Comparison of ENCODE assay signal across 8 cellular contexts in genomic region chr17:56913867-56914640, GRCh38. TPM values are rescaled to one million over a fixed set of nuclear protein-coding genes. Genes with fewer than 3 reads are reported as not detected.
DNase-seq lines count a peak whose midpoint lies in the region; ATAC-seq and TF ChIP-seq lines count a peak whose summit lies in the region.

A gene with protein sequence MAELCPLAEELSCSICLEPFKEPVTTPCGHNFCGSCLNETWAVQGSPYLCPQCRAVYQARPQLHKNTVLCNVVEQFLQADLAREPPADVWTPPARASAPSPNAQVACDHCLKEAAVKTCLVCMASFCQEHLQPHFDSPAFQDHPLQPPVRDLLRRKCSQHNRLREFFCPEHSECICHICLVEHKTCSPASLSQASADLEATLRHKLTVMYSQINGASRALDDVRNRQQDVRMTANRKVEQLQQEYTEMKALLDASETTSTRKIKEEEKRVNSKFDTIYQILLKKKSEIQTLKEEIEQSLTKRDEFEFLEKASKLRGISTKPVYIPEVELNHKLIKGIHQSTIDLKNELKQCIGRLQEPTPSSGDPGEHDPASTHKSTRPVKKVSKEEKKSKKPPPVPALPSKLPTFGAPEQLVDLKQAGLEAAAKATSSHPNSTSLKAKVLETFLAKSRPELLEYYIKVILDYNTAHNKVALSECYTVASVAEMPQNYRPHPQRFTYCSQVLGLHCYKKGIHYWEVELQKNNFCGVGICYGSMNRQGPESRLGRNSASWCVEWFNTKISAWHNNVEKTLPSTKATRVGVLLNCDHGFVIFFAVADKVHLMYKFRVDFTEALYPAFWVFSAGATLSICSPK (minus strand): TSS chr17:56914049. CDS start chr17:56913988, 61 bp downstream.

- H3K79me2 ChIP-seq in parathyroid adenoma = peaks cover 3% of the 10 kb centered on the region

- ATAC-seq in HG02642 (IDR thresholded peaks at IDR 0.05; ENCODE audit: poor library complexity, unreplicated experiment) (peak; percentile 73), Right ventricle myocardium superior (ENCODE audit: poor library complexity) (peak; percentile 98)

- H3K4me2 ChIP-seq in parathyroid adenoma (ENCODE audit: low read length) = peak within 1 kb of the TSS; percentile 80

- TF ChIP-seq EP300 in tibial nerve (IDR thresholded peaks at IDR 0.05) = peak; percentile 48 to 96

- H3K27me3 ChIP-seq in parathyroid adenoma (ENCODE audit: control insufficient read depth, insufficient read depth, low read length) (no peaks in the 10 kb centered on the region), tibial nerve (no peaks in the 10 kb centered on the region)

- H3K4me1 ChIP-seq in parathyroid adenoma (no peaks in the 10 kb centered on the region), tibial nerve (peaks cover 0 to 55% (median 30%) of the 10 kb centered on the region in 4 donors)

- WGBS in tibial nerve, 2 donors = 0 to 2% methylated on average over 21 to 40 of the region's 63 CpGs

- intact Hi-C loops in Right ventricle myocardium superior (cut with DNase I) = no loop called here

- TF ChIP-seq CTCF in GM12864 (IDR thresholded peaks at IDR 0.05; ENCODE audit: low read depth, low read length, missing control alignments) (no peak), parathyroid adenoma (IDR thresholded peaks at IDR 0.05) (no peak), tibial nerve (IDR thresholded peaks at IDR 0.05) (peak in 1 of 5 experiments; percentile 32)

- peak within 1 kb of the TSS; percentile 98 for H2AFZ ChIP-seq in parathyroid adenoma

- peak within 1 kb of the TSS; percentile 2 for H3K9ac ChIP-seq in parathyroid adenoma

- H3K9me3 ChIP-seq in parathyroid adenoma (ENCODE audit: control insufficient read depth, low read length) (no peaks in the 10 kb centered on the region), tibial nerve (no peaks in the 10 kb centered on the region)

- TF ChIP-seq POLR2A in tibial nerve (IDR thresholded peaks at IDR 0.05) = peak; percentile 89 to 94

- DNase-seq in GM12864 (ENCODE audit: low read depth) (peak; percentile 64), NCI-H1417 (lab: John Stamatoyannopoulos, UW) (peak; percentile 85 to 93 (median 92)), SW 1271 (lab: John Stamatoyannopoulos, UW) (peak; percentile 80 to 88), Right ventricle myocardium superior (peak; percentile 95), tibial nerve (ENCODE audit: low spot score in 2 of 2) (peak; percentile 90)
- DNase-seq in activated naive CD8-positive, alpha-beta T cell treated with anti-CD3 and anti-CD28 coated beads, Interleukin-2, amount 50 U/mL, for 16 hours (ENCODE audit: low read depth, low spot score) = peak; percentile 84

- H3K36me3 ChIP-seq in parathyroid adenoma (ENCODE audit: control insufficient read depth, insufficient read depth, low read length) (no peaks in the 10 kb centered on the region), tibial nerve (peaks cover 0 to 3% (median 0%) of the 10 kb centered on the region in 3 donors)

- peak within 1 kb of the TSS; percentile 91 for H3K4me3 ChIP-seq in GM12864 (ENCODE audit: low read depth, low read length)
- peak within 1 kb of the TSS; percentile 90 for H3K4me3 ChIP-seq in parathyroid adenoma (ENCODE audit: low read depth, low read length)
- peak within 1 kb of the TSS; percentile 64 to 98 (median 78) for H3K4me3 ChIP-seq in tibial nerve

- H3K27ac ChIP-seq in parathyroid adenoma (peak within 1 kb of the TSS; percentile 68), tibial nerve (peak within 1 kb of the TSS; percentile 68 to 92 (median 88))

RNA-seq across cellular contexts. Expression of the gene that starts here (rescaled TPM):
- total RNA-seq in Right ventricle myocardium superior = 15.4 TPM
- 10 to 100 TPM; 19.9 to 49.2 (median 31.5) TPM for total RNA-seq in tibial nerve

Comparison
In these comparisons a context has a peak if more than half of its experiments do, and no peak if none do; other contexts are left out.
1. Peak in every context shown above with its lines: DNase-seq, ATAC-seq, H3K4me3 ChIP-seq and H3K27ac ChIP-seq.